In the genomic region with DNA sequence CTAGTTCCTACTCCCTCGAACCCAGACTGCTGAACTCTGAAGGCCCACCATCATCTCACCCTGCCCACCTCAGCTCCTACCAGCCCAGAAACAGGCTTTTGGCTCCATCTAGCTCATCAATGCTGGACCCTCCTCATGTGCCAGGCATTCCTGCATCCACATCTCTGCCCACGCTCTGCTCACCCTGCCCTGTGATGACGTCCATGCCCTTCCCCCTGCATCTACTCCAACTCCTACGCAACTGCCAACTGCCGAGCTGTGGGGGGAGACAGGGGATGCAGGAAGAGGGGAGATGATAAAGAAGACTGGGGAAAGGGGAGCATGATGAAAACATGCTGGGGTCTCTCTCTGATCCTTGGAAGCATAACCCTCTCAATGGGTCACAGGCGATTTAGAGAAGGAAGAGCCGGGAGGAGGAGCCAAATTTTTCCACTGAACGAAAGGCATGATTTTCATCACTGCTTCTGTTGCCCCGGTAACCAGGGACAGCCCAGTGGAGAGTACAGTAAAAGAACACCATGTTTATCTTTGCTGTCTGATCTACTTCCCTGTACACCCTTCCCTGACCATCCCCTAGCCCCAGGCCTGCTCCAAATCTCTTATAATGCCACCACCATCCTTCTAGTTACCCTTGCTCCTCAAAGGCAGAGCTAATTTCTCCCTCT, we compare ENCODE assay signal across 8 cellular contexts. TPM values are rescaled to one million over a fixed set of nuclear protein-coding genes. Genes with fewer than 3 reads are reported as not detected.
DNase-seq lines count a peak whose midpoint lies in the region; ATAC-seq and TF ChIP-seq lines count a peak whose summit lies in the region.

No MANE protein-coding gene starts in this region.

- peak overlapping the region; percentile 82; the same call in 1 of the 2 replicates for H3K4me3 ChIP-seq in HL-60 (replicated peaks; ENCODE audit: insufficient read depth, low read length)

- H3K9me3 Mint-ChIP-seq in activated CD8-positive, alpha-beta T cell treated with anti-CD3 and anti-CD28 coated beads, Interleukin-2, amount 10 ng/mL, durations not matched to agents 7 days and 5 days (ENCODE audit: insufficient read depth), result no peaks in the 10 kb centered on the region

- intact Hi-C loops in head of caudate nucleus (cut with DNase I), result no loop called here

- H3K27me3 ChIP-seq in HL-60 (ENCODE audit: insufficient read depth, poor library complexity, severe bottlenecking), result no peaks in the 10 kb centered on the region

- peak overlapping the region; percentile 86 for H3K27ac Mint-ChIP-seq in activated CD8-positive, alpha-beta T cell treated with anti-CD3 and anti-CD28 coated beads, Interleukin-2, amount 10 ng/mL, durations not matched to agents 7 days and 5 days

- CTCF ChIA-PET in activated CD8-positive, alpha-beta T cell treated with anti-CD3 and anti-CD28 coated beads, Interleukin-2, amount 10 ng/mL, durations not matched to agents 7 days and 5 days (lab: Charles Lee), result interaction anchor here (1.6 to 20.0 kb wide), 5 partner anchors 10 to 69 kb away, joined by 5 to 656 read pairs (median 44); no protein-coding TSS in a partner anchor

- H3K4me3 Mint-ChIP-seq in activated CD8-positive, alpha-beta T cell treated with anti-CD3 and anti-CD28 coated beads, Interleukin-2, amount 10 ng/mL, durations not matched to agents 7 days and 5 days, result peak overlapping the region; percentile 93

- peak overlapping the region; percentile 91 for H3K27ac ChIP-seq in HL-60 (replicated peaks)

- H3K36me3 Mint-ChIP-seq in activated CD8-positive, alpha-beta T cell treated with anti-CD3 and anti-CD28 coated beads, Interleukin-2, amount 10 ng/mL, durations not matched to agents 7 days and 5 days (ENCODE audit: low read depth), result peaks cover 56% of the 10 kb centered on the region

- ATAC-seq in activated CD8-positive, alpha-beta T cell treated with anti-CD3 and anti-CD28 coated beads, Interleukin-2, amount 10 ng/mL, durations not matched to agents 7 days and 5 days, result no peak
- ATAC-seq in GM19328 (IDR thresholded peaks at IDR 0.05; ENCODE audit: unreplicated experiment) (no peak), GM21423 (IDR thresholded peaks at IDR 0.05; ENCODE audit: unreplicated experiment) (no peak)

- DNase-seq in HL-60 (ENCODE audit: low read depth in 1 of 2, low spot score in 1 of 2) (peak in 1 of 2 experiments; percentile 79), head of caudate nucleus (peak; percentile 39 to 87 (median 68)), putamen (ENCODE audit: low spot score) (peak; percentile 74), activated gamma-delta T cell (lab: John Stamatoyannopoulos, UW) (no peak), NCI-H446 treated with DMSO at 0.1 percent for 48 hours (lab: John Stamatoyannopoulos, UW) (no peak)
- DNase-seq in activated CD8-positive, alpha-beta T cell treated with anti-CD3 and anti-CD28 coated beads, Interleukin-2, amount 10 ng/mL, durations not matched to agents 7 days and 5 days, result no peak

- POLR2A ChIA-PET in activated CD8-positive, alpha-beta T cell treated with anti-CD3 and anti-CD28 coated beads, Interleukin-2, amount 10 ng/mL, durations not matched to agents 7 days and 5 days (lab: Charles Lee), result interaction anchor here (3.3 kb wide), 1 partner anchor 37 kb away, joined by 22 read pairs; no protein-coding TSS in a partner anchor

- TF ChIP-seq CTCF in HL-60 (IDR thresholded peaks at IDR 0.05; ENCODE audit: insufficient read depth, low read length), result no peak

- H3K27me3 Mint-ChIP-seq in activated CD8-positive, alpha-beta T cell treated with anti-CD3 and anti-CD28 coated beads, Interleukin-2, amount 10 ng/mL, durations not matched to agents 7 days and 5 days (ENCODE audit: low read depth), result no peaks in the 10 kb centered on the region

- H3K4me1 Mint-ChIP-seq in activated CD8-positive, alpha-beta T cell treated with anti-CD3 and anti-CD28 coated beads, Interleukin-2, amount 10 ng/mL, durations not matched to agents 7 days and 5 days (ENCODE audit: low read depth), result peaks cover 78% of the 10 kb centered on the region

RNA-seq across cellular contexts. Expression of gene CD34, which starts 44.3 kb away (rescaled TPM):
- not detected for total RNA-seq in activated CD8-positive, alpha-beta T cell treated with anti-CD3 and anti-CD28 coated beads, Interleukin-2, amount 10 ng/mL, durations not matched to agents 7 days and 5 days

Comparison
In these comparisons a context has a peak if more than half of its experiments do, and no peak if none do; other contexts are left out.
1. DNase-seq: peak in head of caudate nucleus (42 of 42) and putamen (single experiment); none in activated CD8-positive, alpha-beta T cell treated with anti-CD3 and anti-CD28 coated beads, Interleukin-2, amount 10 ng/mL, durations not matched to agents 7 days and 5 days (single experiment), activated gamma-delta T cell (single experiment) and NCI-H446 treated with DMSO at 0.1 percent for 48 hours (single experiment).